In genomic region chr2:13522096-13522495, GRCh38 we compare ENCODE assay signal across 23 cellular contexts.
"Had no signal": no experiment of that assay in that cellular context is flagged by ENCODE, and none has a peak within 500 bp of the region (broad histone marks: within the 10 kb centered on the region; RNA-seq: fewer than 3 reads in every experiment).

No MANE protein-coding gene starts in this region.

- H3K27me3 ChIP-seq: adrenal gland, SJCRH30 had no signal

- ATAC-seq: activated CD4-positive, CD25-positive, alpha-beta regulatory T cell treated with anti-CD3 and anti-CD28 coated beads, Interleukin-2, amount 50 U/mL, for 24 hours; activated CD8-positive, alpha-beta T cell treated with anti-CD3 and anti-CD28 coated beads for 36 hours; activated T-cell treated with anti-CD3 and anti-CD28 coated beads, Interleukin-2, amount 50 U/mL, for 72 hours; Panc1; SK-N-SH treated with all-trans-retinoic acid at 6 μM for 48 hours had no signal

- H3K4me3 ChIP-seq: adrenal gland, SJCRH30 had no signal

- DNase-seq: activated CD4-positive, alpha-beta T cell treated with anti-CD3 and anti-CD28 coated beads for 4 hours; activated CD8-positive, alpha-beta memory T cell treated with anti-CD3 and anti-CD28 coated beads, Interleukin-2, amount 50 U/mL, for 4 hours; activated CD8-positive, alpha-beta T cell treated with anti-CD3 and anti-CD28 coated beads for 36 hours; activated naive CD4-positive, alpha-beta T cell treated with anti-CD3 and anti-CD28 coated beads, Interleukin-2, amount 50 U/mL, for 16 hours; activated naive CD8-positive, alpha-beta T cell treated with anti-CD3 and anti-CD28 coated beads, Interleukin-2, amount 10 ng/mL, durations not matched to agents 7 days and 5 days; activated T-cell treated with anti-CD3 and anti-CD28 coated beads, Interleukin-2, amount 50 U/mL, for 72 hours; adrenal gland; aorta; NCI-H1105 treated with DMSO at 0.1 percent for 48 hours; NCI-H146; NCI-H187 treated with DMSO at 0.1 percent for 48 hours; NCI-H2171; NCI-H2227 treated with DMSO at 0.1 percent for 48 hours; NCI-H446 treated with DMSO at 0.1 percent for 48 hours; NCI-H526; NCI-H774; Right ventricle myocardium superior; SJCRH30; SW 1271 had no signal

- H3K9me3 ChIP-seq: adrenal gland, SJCRH30 had no signal

- H3K36me3 ChIP-seq: adrenal gland, SJCRH30 had no signal

- H3K27ac ChIP-seq: adrenal gland, RWPE1, SJCRH30 had no signal

- H3K4me1 ChIP-seq: adrenal gland, SJCRH30 had no signal
